ENCODE assay signal across 1 cellular context in genomic region chr3:24521306-24522154, GRCh38.
TF ChIP-seq lines count a peak whose summit lies in the region.

No MANE protein-coding gene starts in this region.

TF ChIP-seq in HepG2, 621 proteins besides CTCF, POLR2A, EP300 and RAD21 (continued from another document):
- TF ChIP-seq ZHX2 (IDR thresholded peaks at IDR 0.05; ENCODE audit: low read depth), result no peak
- TF ChIP-seq ZHX2 (CRISPR knock-in tag; IDR thresholded peaks at IDR 0.05; ENCODE audit: borderline replicate concordance), result 0 out of 2 replicates have a peak, but pooled peaks have one; percentile 22
- peak; percentile 38 for TF ChIP-seq ISL2 (CRISPR knock-in tag; IDR thresholded peaks at IDR 0.05)
- peak; percentile 48 for TF ChIP-seq PHF21A (CRISPR knock-in tag; IDR thresholded peaks at IDR 0.05)
- 0 out of 2 replicates have a peak, but pooled peaks have one; percentile 51 for TF ChIP-seq ARNTL (CRISPR knock-in tag; IDR thresholded peaks at IDR 0.05)
- TF ChIP-seq RARA (CRISPR knock-in tag; IDR thresholded peaks at IDR 0.05), result peak; percentile 69
- TF ChIP-seq, protein P1, sequence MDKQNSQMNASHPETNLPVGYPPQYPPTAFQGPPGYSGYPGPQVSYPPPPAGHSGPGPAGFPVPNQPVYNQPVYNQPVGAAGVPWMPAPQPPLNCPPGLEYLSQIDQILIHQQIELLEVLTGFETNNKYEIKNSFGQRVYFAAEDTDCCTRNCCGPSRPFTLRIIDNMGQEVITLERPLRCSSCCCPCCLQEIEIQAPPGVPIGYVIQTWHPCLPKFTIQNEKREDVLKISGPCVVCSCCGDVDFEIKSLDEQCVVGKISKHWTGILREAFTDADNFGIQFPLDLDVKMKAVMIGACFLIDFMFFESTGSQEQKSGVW (CRISPR knock-in tag; IDR thresholded peaks at IDR 0.05; ENCODE audit: borderline replicate concordance), result 0 out of 2 replicates have a peak, but pooled peaks have one; percentile 53
- TF ChIP-seq LRRFIP1 (CRISPR knock-in tag; conservative IDR thresholded peaks at IDR 0.05), result no peak
- no peak for TF ChIP-seq CC2D1A (CRISPR knock-in tag; IDR thresholded peaks at IDR 0.05)
- peak; percentile 78 for TF ChIP-seq ZFX (CRISPR knock-in tag; IDR thresholded peaks at IDR 0.05; ENCODE audit: low read depth)
- TF ChIP-seq THRA (CRISPR knock-in tag; IDR thresholded peaks at IDR 0.05; ENCODE audit: borderline replicate concordance), result peak; percentile 98
- peak; percentile 10; the same call in 1 of the 2 replicates for TF ChIP-seq MYNN (CRISPR knock-in tag; IDR thresholded peaks at IDR 0.05; ENCODE audit: low read depth)
- TF ChIP-seq ZNF34 (CRISPR knock-in tag; IDR thresholded peaks at IDR 0.05; ENCODE audit: borderline replicate concordance), result no peak
- peak; percentile 11 for TF ChIP-seq YY1 (IDR thresholded peaks at IDR 0.05; ENCODE audit: insufficient read depth, insufficient replicate concordance, low read depth, low read length)
- peak; percentile 66 for TF ChIP-seq ZFY (CRISPR knock-in tag; IDR thresholded peaks at IDR 0.05)
- no peak for TF ChIP-seq ZNF775 (CRISPR knock-in tag; IDR thresholded peaks at IDR 0.05; ENCODE audit: borderline replicate concordance)
- 0 out of 2 replicates have a peak, but pooled peaks have one; percentile 17 for TF ChIP-seq HBP1 (CRISPR knock-in tag; IDR thresholded peaks at IDR 0.05; ENCODE audit: low read depth)
- TF ChIP-seq, protein P2, sequence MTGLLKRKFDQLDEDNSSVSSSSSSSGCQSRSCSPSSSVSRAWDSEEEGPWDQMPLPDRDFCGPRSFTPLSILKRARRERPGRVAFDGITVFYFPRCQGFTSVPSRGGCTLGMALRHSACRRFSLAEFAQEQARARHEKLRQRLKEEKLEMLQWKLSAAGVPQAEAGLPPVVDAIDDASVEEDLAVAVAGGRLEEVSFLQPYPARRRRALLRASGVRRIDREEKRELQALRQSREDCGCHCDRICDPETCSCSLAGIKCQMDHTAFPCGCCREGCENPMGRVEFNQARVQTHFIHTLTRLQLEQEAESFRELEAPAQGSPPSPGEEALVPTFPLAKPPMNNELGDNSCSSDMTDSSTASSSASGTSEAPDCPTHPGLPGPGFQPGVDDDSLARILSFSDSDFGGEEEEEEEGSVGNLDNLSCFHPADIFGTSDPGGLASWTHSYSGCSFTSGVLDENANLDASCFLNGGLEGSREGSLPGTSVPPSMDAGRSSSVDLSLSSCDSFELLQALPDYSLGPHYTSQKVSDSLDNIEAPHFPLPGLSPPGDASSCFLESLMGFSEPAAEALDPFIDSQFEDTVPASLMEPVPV (CRISPR knock-in tag; IDR thresholded peaks at IDR 0.05), result 0 out of 2 replicates have a peak, but pooled peaks have one; percentile 36
- no peak; the same call in 1 of the 2 replicates for TF ChIP-seq THAP8 (CRISPR knock-in tag; IDR thresholded peaks at IDR 0.05; ENCODE audit: borderline replicate concordance)
- TF ChIP-seq HMGA1 (CRISPR knock-in tag; conservative IDR thresholded peaks at IDR 0.05), result no peak
- no peak for TF ChIP-seq TEAD2 (CRISPR knock-in tag; IDR thresholded peaks at IDR 0.05)
- TF ChIP-seq ESRRA (CRISPR knock-in tag; IDR thresholded peaks at IDR 0.05; ENCODE audit: low read depth), result peak; percentile 80
- TF ChIP-seq SMAD3 (CRISPR knock-in tag; IDR thresholded peaks at IDR 0.05), result peak; percentile 15; the same call in 1 of the 2 replicates
- peak; percentile 46; the same call in 1 of the 2 replicates for TF ChIP-seq NR0B2 (CRISPR knock-in tag; IDR thresholded peaks at IDR 0.05)
